Comparison of ENCODE assay signal across 2 cellular contexts in genomic region chr2:241359481-241360045, GRCh38.
TF ChIP-seq lines count a peak whose summit lies in the region.

No MANE protein-coding gene starts in this region.

TF ChIP-seq in A549, 52 proteins besides CTCF, POLR2A, EP300 and RAD21:
- TF ChIP-seq SREBF2 (IDR thresholded peaks at IDR 0.05) (no peak), POLR2AphosphoS2 (conservative IDR thresholded peaks at IDR 0.05; ENCODE audit: low read length) (no peak), TP53 (CRISPR knock-in tag; IDR thresholded peaks at IDR 0.05) (no peak), RFX5 (IDR thresholded peaks at IDR 0.05) (no peak), PBX3 (IDR thresholded peaks at IDR 0.05) (no peak), HDAC2 (IDR thresholded peaks at IDR 0.05) (no peak), BHLHE40 (IDR thresholded peaks at IDR 0.05; ENCODE audit: low read depth, low read length) (no peak), EHF (CRISPR knock-in tag; IDR thresholded peaks at IDR 0.05) (no peak), KDM5A (IDR thresholded peaks at IDR 0.05) (no peak), FOSL2 (IDR thresholded peaks at IDR 0.05) (no peak), FOSL2 (CRISPR knock-in tag; IDR thresholded peaks at IDR 0.05) (no peak), HEYL (CRISPR knock-in tag; IDR thresholded peaks at IDR 0.05) (no peak), GATA3 (IDR thresholded peaks at IDR 0.05; ENCODE audit: borderline replicate concordance) (no peak), NR3C1 (IDR thresholded peaks at IDR 0.05) (no peak), ESRRA (IDR thresholded peaks at IDR 0.05; ENCODE audit: borderline replicate concordance, low read length) (no peak), ZSCAN20 (CRISPR knock-in tag; IDR thresholded peaks at IDR 0.05) (no peak), HMGXB4 (CRISPR knock-in tag; IDR thresholded peaks at IDR 0.05; ENCODE audit: borderline replicate concordance) (no peak), JUNB (IDR thresholded peaks at IDR 0.05) (no peak), CEBPB (IDR thresholded peaks at IDR 0.05) (no peak)
- TF ChIP-seq, protein P1, sequence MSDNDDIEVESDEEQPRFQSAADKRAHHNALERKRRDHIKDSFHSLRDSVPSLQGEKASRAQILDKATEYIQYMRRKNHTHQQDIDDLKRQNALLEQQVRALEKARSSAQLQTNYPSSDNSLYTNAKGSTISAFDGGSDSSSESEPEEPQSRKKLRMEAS (IDR thresholded peaks at IDR 0.05), result no peak
- TF ChIP-seq, protein P2, sequence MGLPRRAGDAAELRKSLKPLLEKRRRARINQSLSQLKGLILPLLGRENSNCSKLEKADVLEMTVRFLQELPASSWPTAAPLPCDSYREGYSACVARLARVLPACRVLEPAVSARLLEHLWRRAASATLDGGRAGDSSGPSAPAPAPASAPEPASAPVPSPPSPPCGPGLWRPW (IDR thresholded peaks at IDR 0.05), result no peak

TF ChIP-seq in IMR-90, 13 proteins besides CTCF, POLR2A, EP300 and RAD21:
- TF ChIP-seq USF2 (IDR thresholded peaks at IDR 0.05; ENCODE audit: low read depth, low read length) (no peak), RFX5 (IDR thresholded peaks at IDR 0.05; ENCODE audit: low read depth, low read length) (no peak), MAZ (IDR thresholded peaks at IDR 0.05; ENCODE audit: borderline replicate concordance, low read depth, low read length) (no peak)
- TF ChIP-seq, protein P3, sequence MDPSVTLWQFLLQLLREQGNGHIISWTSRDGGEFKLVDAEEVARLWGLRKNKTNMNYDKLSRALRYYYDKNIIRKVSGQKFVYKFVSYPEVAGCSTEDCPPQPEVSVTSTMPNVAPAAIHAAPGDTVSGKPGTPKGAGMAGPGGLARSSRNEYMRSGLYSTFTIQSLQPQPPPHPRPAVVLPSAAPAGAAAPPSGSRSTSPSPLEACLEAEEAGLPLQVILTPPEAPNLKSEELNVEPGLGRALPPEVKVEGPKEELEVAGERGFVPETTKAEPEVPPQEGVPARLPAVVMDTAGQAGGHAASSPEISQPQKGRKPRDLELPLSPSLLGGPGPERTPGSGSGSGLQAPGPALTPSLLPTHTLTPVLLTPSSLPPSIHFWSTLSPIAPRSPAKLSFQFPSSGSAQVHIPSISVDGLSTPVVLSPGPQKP (IDR thresholded peaks at IDR 0.05; ENCODE audit: borderline replicate concordance, low read depth, low read length), result no peak
